8 cellular contexts compared by ENCODE assay signal in genomic region chr12:8108808-8109398, GRCh38. TPM values are rescaled to one million over a fixed set of nuclear protein-coding genes. Genes with fewer than 3 reads are reported as not detected.
A peak's percentile ranks its signal among the peaks of the same experiment; 100 is the strongest.
DNase-seq lines count a peak whose midpoint lies in the region; ATAC-seq and TF ChIP-seq lines count a peak whose summit lies in the region.

No MANE protein-coding gene starts in this region.

- TF ChIP-seq RAD21 in HCT116 (IDR thresholded peaks at IDR 0.05; ENCODE audit: low read depth): peak; percentile 95

- H3K4me1 Mint-ChIP-seq in CD4-positive, alpha-beta memory T cell: peaks cover 0 to 6% (median 4%) of the 10 kb centered on the region in 4 donors

- no peaks in the 10 kb centered on the region for H3K9me2 ChIP-seq in HCT116 (ENCODE audit: insufficient read depth)

- BruUV-seq in HCT116 (replicated peaks; lab: Mats Ljungman, UMichigan): no TSS peak

- no peaks in the 10 kb centered on the region for H3K9me3 Mint-ChIP-seq in CD4-positive, alpha-beta memory T cell

- POLR2A ChIA-PET in CD4-positive, alpha-beta memory T cell (lab: Charles Lee; ENCODE audit: partially characterized antibody): no interaction called here
- POLR2A ChIA-PET in HCT116 (lab: Charles Lee): no interaction called here

- H3K4me1 ChIP-seq in CD4-positive, alpha-beta memory T cell (ENCODE audit: insufficient read depth, low read length): no peaks in the 10 kb centered on the region
- H3K4me1 ChIP-seq in HCT116 (ENCODE audit: control insufficient read depth in 1 of 2, insufficient read depth in 2 of 2, low read length in 2 of 2) (no peaks in the 10 kb centered on the region; a peak in 1 of 4 replicates), lower lobe of right lung (no peaks in the 10 kb centered on the region)

- peak overlapping the region; percentile 69 for H2AFZ ChIP-seq in HCT116 (ENCODE audit: low read depth, low read length, poor library complexity, severe bottlenecking)

- RAD21 ChIA-PET in HCT116 (lab: Charles Lee; ENCODE audit: low non-redundant PET in 1 of 2, low total read pairs in 2 of 2, uncharacterized antibody in 2 of 2, unreplicated experiment in 2 of 2): interaction anchor here (1.0 kb wide), 2 partner anchors 122 to 128 kb away, joined by 4 to 6 read pairs; no protein-coding TSS in a partner anchor

- H3K4me2 ChIP-seq in HCT116 (ENCODE audit: low read length): no peak overlapping the region

- H3K27ac ChIP-seq in CD4-positive, alpha-beta memory T cell (ENCODE audit: low read depth, low read length): no peak overlapping the region
- no peak overlapping the region for H3K27ac ChIP-seq in HCT116 (ENCODE audit: low read depth, low read length)
- peak overlapping the region in 16 of 59 donors; percentile 9 to 73 (median 46) for H3K27ac ChIP-seq in dorsolateral prefrontal cortex
- H3K27ac ChIP-seq in lower lobe of right lung: no peak overlapping the region

- DNase-seq in CD4-positive, alpha-beta memory T cell: peak; percentile 71 to 80 (median 74)
- DNase-seq in HCT116 (ENCODE audit: low read depth, low spot score) (peak; percentile 63), NCI-H774 (lab: John Stamatoyannopoulos, UW) (peak; percentile 55), dorsolateral prefrontal cortex (peak; percentile 61 to 90 (median 78)), lower lobe of right lung (peak; percentile 77)
- peak; percentile 82 to 84 for DNase-seq in activated CD4-positive, alpha-beta T cell treated with anti-CD3 and anti-CD28 coated beads, Interleukin-2, amount 50 U/mL, for 48 hours
- DNase-seq in stimulated activated CD4-positive, alpha-beta T cell treated with anti-CD3 and anti-CD28 coated beads, TNF-alpha, amount 100 ng/mL, for 4 hours (ENCODE audit: low read depth in 3 of 3): peak; percentile 44 to 63 (median 55)

- no peaks in the 10 kb centered on the region for H4K20me1 ChIP-seq in HCT116 (ENCODE audit: insufficient read depth)

- no peaks in the 10 kb centered on the region for H3K9me3 ChIP-seq in CD4-positive, alpha-beta memory T cell (ENCODE audit: control insufficient read depth in 1 of 2, low read length in 2 of 2)
- H3K9me3 ChIP-seq in HCT116 (ENCODE audit: control insufficient read depth in 1 of 2, insufficient read depth in 1 of 2, low read depth in 1 of 2, low read length in 2 of 2) (no peaks in the 10 kb centered on the region), lower lobe of right lung (no peaks in the 10 kb centered on the region)

- no peak overlapping the region for H3K4me3 ChIP-seq in CD4-positive, alpha-beta memory T cell (ENCODE audit: low read length in 2 of 2)
- H3K4me3 ChIP-seq in HCT116 (replicated peaks in 1 of 2; ENCODE audit: low read depth in 1 of 2, low read length in 2 of 2) (no peak overlapping the region), dorsolateral prefrontal cortex (peak overlapping the region in 24 of 59 donors; percentile 1 to 45 (median 24)), lower lobe of right lung (no peak overlapping the region)

- H3K9ac ChIP-seq in HCT116 (ENCODE audit: low read length): no peak overlapping the region

- H3K36me3 Mint-ChIP-seq in CD4-positive, alpha-beta memory T cell: peaks cover 30 to 43% of the 10 kb centered on the region in 2 donors

- no peaks in the 10 kb centered on the region for H3K79me2 ChIP-seq in HCT116 (ENCODE audit: insufficient read depth, low read length)

- intact Hi-C loops in CD4-positive, alpha-beta memory T cell (cut with micrococcal nuclease): loop anchor here (1.0 kb wide), 2 partner anchors 71 to 128 kb away; no protein-coding TSS in a partner anchor
- intact Hi-C loops in HCT116 (cut with micrococcal nuclease): loop anchor here (1.0 to 5.0 kb wide), 2 partner anchors 73 to 123 kb away; no protein-coding TSS in a partner anchor
- intact Hi-C loops in dorsolateral prefrontal cortex (cut with DNase I): loop anchor here (2.0 to 10.0 kb wide), 5 partner anchors 56 to 286 kb away; partner anchors contain the start of gene FAM90A1 (in 1 of the 2)
- intact Hi-C loops in lower lobe of right lung (cut with DNase I): no loop called here

- CTCF ChIA-PET in CD4-positive, alpha-beta memory T cell (lab: Charles Lee; ENCODE audit: partially characterized antibody): interaction anchor here (0.8 to 4.9 kb wide), 17 partner anchors 10 to 129 kb away, joined by 3 to 33 read pairs (median 3); partner anchors contain the start of gene FAM90A1
- CTCF ChIA-PET in HCT116 (lab: Charles Lee): interaction anchor here (0.8 to 2.8 kb wide), 8 partner anchors 9 to 281 kb away, joined by 3 to 27 read pairs (median 4); no protein-coding TSS in a partner anchor

- no peaks in the 10 kb centered on the region for H3K36me3 ChIP-seq in CD4-positive, alpha-beta memory T cell (ENCODE audit: insufficient read depth, low read length)
- H3K36me3 ChIP-seq in HCT116 (ENCODE audit: control insufficient read depth in 1 of 2, insufficient read depth in 2 of 2, low read length in 2 of 2): no peaks in the 10 kb centered on the region
- no peaks in the 10 kb centered on the region for H3K36me3 ChIP-seq in lower lobe of right lung

- peak overlapping the region in 1 of 8 donors; percentile 4 for H3K4me3 Mint-ChIP-seq in CD4-positive, alpha-beta memory T cell

- H3K27me3 ChIP-seq in CD4-positive, alpha-beta memory T cell (ENCODE audit: insufficient read depth, low read length): no peaks in the 10 kb centered on the region
- H3K27me3 ChIP-seq in HCT116 (ENCODE audit: insufficient read depth, low read length): no peaks in the 10 kb centered on the region
- no peaks in the 10 kb centered on the region for H3K27me3 ChIP-seq in dorsolateral prefrontal cortex
- no peaks in the 10 kb centered on the region for H3K27me3 ChIP-seq in lower lobe of right lung (ENCODE audit: low read depth)

- no peak for TF ChIP-seq POLR2A in HCT116 (IDR thresholded peaks at IDR 0.05; ENCODE audit: borderline replicate concordance, extremely low read depth, insufficient read depth, insufficient read length)

- TF ChIP-seq CTCF in HCT116 (IDR thresholded peaks at IDR 0.05 in 2 of 3, conservative IDR thresholded peaks at IDR 0.05 in 1 of 3; ENCODE audit: borderline replicate concordance in 1 of 3, insufficient read depth in 1 of 3, low read depth in 2 of 3, low read length in 2 of 3) (peak; percentile 97 to 100 (median 99)), dorsolateral prefrontal cortex (IDR thresholded peaks at IDR 0.05 in 54 of 56, conservative IDR thresholded peaks at IDR 0.05 in 2 of 56; ENCODE audit: low read depth in 1 of 56, partially characterized antibody in 56 of 56) (peak; percentile 96 to 100 (median 99)), lower lobe of right lung (IDR thresholded peaks at IDR 0.05) (peak; percentile 96)

- H3K27ac Mint-ChIP-seq in CD4-positive, alpha-beta memory T cell: peak overlapping the region in 3 of 7 donors; percentile 2 to 58 (median 53)

- no peaks in the 10 kb centered on the region for H3K27me3 Mint-ChIP-seq in CD4-positive, alpha-beta memory T cell

- ATAC-seq in HCT116 (peak; percentile 84), lower lobe of right lung (peak; percentile 83 to 84), GM18502 (IDR thresholded peaks at IDR 0.05; ENCODE audit: poor library complexity, unreplicated experiment) (no peak)

TF ChIP-seq in HCT116, 20 proteins besides CTCF, POLR2A, EP300 and RAD21:
- TF ChIP-seq FOSL1 (IDR thresholded peaks at IDR 0.05; ENCODE audit: low read depth) (no peak), YY1 (IDR thresholded peaks at IDR 0.05; ENCODE audit: extremely low read depth, insufficient replicate concordance, low read depth, low read length) (no peak), POLR2AphosphoS5 (IDR thresholded peaks at IDR 0.05; ENCODE audit: low read depth, low read length) (no peak), JUND (IDR thresholded peaks at IDR 0.05) (peak; percentile 15; the same call in 1 of the 2 replicates), TCF7L2 (IDR thresholded peaks at IDR 0.05; ENCODE audit: borderline replicate concordance, extremely low read depth, insufficient read depth, insufficient read length) (no peak)
TF ChIP-seq in HCT116: peak in this region for 1.

RNA-seq across cellular contexts. Expression of gene CLEC4A, which starts 14.5 kb away (rescaled TPM):
- 1 to 10 TPM; 1.2 to 2.1 TPM for total RNA-seq in CD4-positive, alpha-beta memory T cell
- polyA plus RNA-seq in CD4-positive, alpha-beta memory T cell: 1 to 10 TPM in 1 of 2 donors, under 1 TPM in 1; 0.69 to 1.2 TPM
- total RNA-seq in HCT116 (2021; ENCODE audit: unreplicated experiment) (0.69 TPM), dorsolateral prefrontal cortex (1 to 10 TPM in 69 of 120 experiments, under 1 TPM in 18, not detected in 33; 0.43 to 6.1 (median 1.5) TPM), lower lobe of right lung (14.1 TPM)
- polyA plus RNA-seq in HCT116 (2012): 0.44 and 0.47 TPM in 2 replicates

RNA-seq across cellular contexts. Expression of gene NECAP1, which starts 26.8 kb away (rescaled TPM):
- total RNA-seq in CD4-positive, alpha-beta memory T cell: 10 to 100 TPM; 59.2 to 59.5 TPM
- polyA plus RNA-seq in CD4-positive, alpha-beta memory T cell: 10 to 100 TPM; 24.3 to 29.3 TPM
- 35.7 TPM for total RNA-seq in HCT116 (2021; ENCODE audit: unreplicated experiment)
- polyA plus RNA-seq in HCT116 (2012): 22.0 and 27.1 TPM in 2 replicates
- total RNA-seq in dorsolateral prefrontal cortex: 100 to 1,000 TPM in 108 of 120 experiments, 10 to 100 TPM in 12; 52.7 to 220 (median 150) TPM
- total RNA-seq in lower lobe of right lung: 40.1 TPM

RNA-seq across cellular contexts. Expression of gene C3AR1, which starts 42.7 kb away (rescaled TPM):
- 1 to 10 TPM; 4.6 to 6.1 TPM for total RNA-seq in CD4-positive, alpha-beta memory T cell
- polyA plus RNA-seq in CD4-positive, alpha-beta memory T cell: 10 to 100 TPM in 1 of 2 donors, 1 to 10 TPM in 1; 8.6 to 10.6 TPM
- total RNA-seq in HCT116 (2021; ENCODE audit: unreplicated experiment) (not detected), dorsolateral prefrontal cortex (10 to 100 TPM in 30 of 120 experiments, 1 to 10 TPM in 90; 1.1 to 23.1 (median 7.0) TPM), lower lobe of right lung (62.1 TPM)
- polyA plus RNA-seq in HCT116 (2012): 0.04 and 0.24 TPM in 2 replicates

RNA-seq across cellular contexts. Expression of gene ZNF705A, which starts 47.9 kb away (rescaled TPM):
- total RNA-seq in CD4-positive, alpha-beta memory T cell: not detected
- polyA plus RNA-seq in CD4-positive, alpha-beta memory T cell: not detected
- total RNA-seq in HCT116 (2021; ENCODE audit: unreplicated experiment) (not detected), dorsolateral prefrontal cortex (1 to 10 TPM in 1 of 120 experiments, under 1 TPM in 6, not detected in 113; 0.10 to 1.3 (median 0.22) TPM), lower lobe of right lung (0.15 TPM)
- polyA plus RNA-seq in HCT116 (2012): not detected in 2 replicates
